18 cellular contexts compared by ENCODE assay signal in genomic region chr5:158968160-158968559, GRCh38.
A peak's percentile ranks its signal among the peaks of the same experiment; 100 is the strongest.
DNase-seq lines count a peak whose midpoint lies in the region; ATAC-seq, FAIRE-seq and TF ChIP-seq lines count a peak whose summit lies in the region.
"Had no signal": no experiment of that assay in that cellular context is flagged by ENCODE, and none has a peak within 500 bp of the region (broad histone marks: within the 10 kb centered on the region; RNA-seq: fewer than 3 reads in every experiment).

No MANE protein-coding gene starts in this region.

- H3K36me3 ChIP-seq in GM12878 (ENCODE audit: control insufficient read depth in 2 of 2, insufficient read depth in 2 of 2, low read length in 1 of 2) (peaks cover 0 to 2% of the 10 kb centered on the region in 2 experiments; a peak in 2 of 4 replicates), neural cell (ENCODE audit: insufficient read depth, low read length) (no peaks in the 10 kb centered on the region)
- H3K36me3 ChIP-seq: Peyer's patch had no signal

- RAD21 ChIA-PET in GM12878 (lab: Charles Lee; ENCODE audit: unreplicated experiment) = interaction anchor here (6.5 kb wide), 1 partner anchor 13 kb away, joined by 44 read pairs; no protein-coding TSS in a partner anchor

- intact Hi-C loops in GM12878 (cut with micrococcal nuclease; ENCODE audit: unreplicated experiment) = no loop called here

- H3K4me2 ChIP-seq in A549 (peak overlapping the region; percentile 47), GM12878 (ENCODE audit: control insufficient read depth, insufficient read depth) (no peak overlapping the region), neural cell (ENCODE audit: low read length) (peak overlapping the region; percentile 23)

- H3K27me3 ChIP-seq in GM12878 (replicated peaks in 1 of 2; ENCODE audit: control insufficient read depth in 2 of 2, insufficient read depth in 2 of 2, low read length in 1 of 2) = no peaks in the 10 kb centered on the region
- H3K27me3 ChIP-seq in neural cell (ENCODE audit: insufficient read depth, low read depth, low read length) = no peaks in the 10 kb centered on the region
- H3K27me3 ChIP-seq: Peyer's patch had no signal

- H4K20me1 ChIP-seq in GM12878 (ENCODE audit: control insufficient read depth, insufficient read depth) = no peaks in the 10 kb centered on the region
- peaks cover 4% of the 10 kb centered on the region for H4K20me1 ChIP-seq in neural cell (ENCODE audit: insufficient read depth)

- H3K9me3 ChIP-seq in A549 (no peaks in the 10 kb centered on the region), GM12878 (replicated peaks; ENCODE audit: control insufficient read depth, insufficient read depth, low read length) (no peaks in the 10 kb centered on the region; the same call in 2 of the 3 replicates), neural cell (ENCODE audit: low read length) (no peaks in the 10 kb centered on the region)
- H3K9me3 ChIP-seq: Peyer's patch had no signal

- SMC1A ChIA-PET in GM12878 (lab: Charles Lee; ENCODE audit: uncharacterized antibody, unreplicated experiment) = interaction anchor here (0.7 to 1.2 kb wide), 4 partner anchors 11 to 40 kb away, joined by 3 read pairs; no protein-coding TSS in a partner anchor

- H3K4me1 ChIP-seq in A549 = peaks cover 19% of the 10 kb centered on the region
- peaks cover 6% of the 10 kb centered on the region for H3K4me1 ChIP-seq in GM12878 (ENCODE audit: control insufficient read depth, insufficient read depth, low read length)
- H3K4me1 ChIP-seq: Peyer's patch had no signal

- peaks cover 1% of the 10 kb centered on the region for H3K27me3 Mint-ChIP-seq in endothelial cell (ENCODE audit: unreplicated experiment)

- H3K79me2 ChIP-seq in GM12878 (ENCODE audit: control insufficient read depth, insufficient read depth, low read length) (no peaks in the 10 kb centered on the region; the same call in none of the 2 replicates), neural cell (replicated peaks; ENCODE audit: insufficient read depth, low read length) (peaks cover 22% of the 10 kb centered on the region)

- CTCF ChIA-PET in A549 (lab: Yijun Ruan, JAX) = interaction anchor here (0.9 kb wide), 1 partner anchor 139 kb away, joined by 3 read pairs; no protein-coding TSS in a partner anchor
- CTCF ChIA-PET in HEK293T (lab: Yijun Ruan, JAX) = no interaction called here
- CTCF ChIA-PET in GM12878 (lab: Yijun Ruan, JAX) = interaction anchor here (1.0 kb wide), 1 partner anchor 42 kb away, joined by 3 read pairs; no protein-coding TSS in a partner anchor

- BruUV-seq in GM12878 (replicated peaks; lab: Mats Ljungman, UMichigan) = no TSS peak

- no peaks in the 10 kb centered on the region for H3K9me3 Mint-ChIP-seq in endothelial cell (ENCODE audit: unreplicated experiment)

- H3K27ac Mint-ChIP-seq in endothelial cell (ENCODE audit: unreplicated experiment) = no peak overlapping the region

- peaks cover 3% of the 10 kb centered on the region for H3K4me1 Mint-ChIP-seq in endothelial cell (ENCODE audit: unreplicated experiment)

- no peak for TF ChIP-seq CTCF in A549 (IDR thresholded peaks at IDR 0.05)
- TF ChIP-seq CTCF in GM12878 (IDR thresholded peaks at IDR 0.05 in 2 of 3, conservative IDR thresholded peaks at IDR 0.05 in 1 of 3; ENCODE audit: control insufficient read depth in 2 of 3, extremely low read depth in 1 of 3, insufficient read depth in 1 of 3, low read depth in 3 of 3, low read length in 3 of 3) = no peak
- TF ChIP-seq CTCF in neural cell (IDR thresholded peaks at IDR 0.05; ENCODE audit: poor library complexity, severe bottlenecking) = no peak
- no peak for TF ChIP-seq CTCF in endothelial cell (IDR thresholded peaks at IDR 0.05; ENCODE audit: unreplicated experiment)

- no peak for TF ChIP-seq RAD21 in A549 (conservative IDR thresholded peaks at IDR 0.05 in 1 of 2, IDR thresholded peaks at IDR 0.05 in 1 of 2)
- TF ChIP-seq RAD21 in GM12878 (IDR thresholded peaks at IDR 0.05; ENCODE audit: insufficient read depth, low read depth, low read length) = no peak
- TF ChIP-seq RAD21 in neural cell (conservative IDR thresholded peaks at IDR 0.05) = no peak

- ATAC-seq in A549 (no peak), GM12878 (peak; percentile 29), HG03159 (IDR thresholded peaks at IDR 0.05; ENCODE audit: unreplicated experiment) (no peak), HG02763 (IDR thresholded peaks at IDR 0.05; ENCODE audit: unreplicated experiment) (no peak)

- H3K4me3 ChIP-seq in A549 = no peak overlapping the region
- H3K4me3 ChIP-seq in GM12878 = no peak overlapping the region
- no peak overlapping the region for H3K4me3 ChIP-seq in neural cell (ENCODE audit: low read length)
- H3K4me3 ChIP-seq: Peyer's patch had no signal

- no peak for TF ChIP-seq EP300 in A549 (IDR thresholded peaks at IDR 0.05)
- TF ChIP-seq EP300 in GM12878 (IDR thresholded peaks at IDR 0.05; ENCODE audit: borderline replicate concordance in 1 of 2, control insufficient read depth in 1 of 2, low read depth in 2 of 2, low read length in 2 of 2) = no peak
- TF ChIP-seq EP300 in neural cell (conservative IDR thresholded peaks at IDR 0.05; ENCODE audit: poor library complexity, severe bottlenecking) = no peak

- POLR2A ChIA-PET in A549 (lab: Yijun Ruan, JAX) = no interaction called here
- POLR2A ChIA-PET in HEK293T (lab: Yijun Ruan, JAX) = no interaction called here
- POLR2A ChIA-PET in GM12878 (lab: Charles Lee) = no interaction called here

- H3K9ac ChIP-seq in GM12878 (ENCODE audit: control insufficient read depth, insufficient read depth, low read length) = no peak overlapping the region
- no peak overlapping the region for H3K9ac ChIP-seq in neural cell (ENCODE audit: low read length)

- no peaks in the 10 kb centered on the region for H3F3A ChIP-seq in neural cell (ENCODE audit: insufficient read depth, low read length, poor library complexity, severe bottlenecking)

- H3K27ac ChIP-seq in A549 (peak overlapping the region; percentile 31 to 47; a peak in 2 of 6 replicates), GM12878 (ENCODE audit: control insufficient read depth, insufficient read depth) (no peak overlapping the region; the same call in 1 of the 2 replicates), neural cell (ENCODE audit: low read length) (no peak overlapping the region)
- H3K27ac ChIP-seq: Peyer's patch had no signal

- no peak for TF ChIP-seq POLR2A in A549 (IDR thresholded peaks at IDR 0.05; ENCODE audit: low read length)
- TF ChIP-seq POLR2A in GM12878 (IDR thresholded peaks at IDR 0.05; ENCODE audit: low read depth, low read length) = no peak

- in situ Hi-C loops in GM12878 (cut with MboI) = no loop called here

- no peak for FAIRE-seq in A549 (lab: Jason Lieb, UNC)
- FAIRE-seq in GM12878 (lab: Jason Lieb, UNC) = no peak
- FAIRE-seq in frontal cortex (lab: Jason Lieb, UNC) = no peak
- FAIRE-seq: GM12892 had no signal

- no peak overlapping the region for H3K4me3 Mint-ChIP-seq in endothelial cell (ENCODE audit: unreplicated experiment)
- H3K4me3 Mint-ChIP-seq: CD4-positive, CD25-positive, alpha-beta regulatory T cell had no signal

- H2AFZ ChIP-seq in GM12878 (ENCODE audit: control insufficient read depth, low read depth, low read length) (no peak overlapping the region), neural cell (ENCODE audit: low read depth, low read length) (no peak overlapping the region)

- no peaks in the 10 kb centered on the region for H3K36me3 Mint-ChIP-seq in endothelial cell (ENCODE audit: low read depth, unreplicated experiment)
- H3K36me3 Mint-ChIP-seq: CD4-positive, CD25-positive, alpha-beta regulatory T cell had no signal

- DNase-seq in A549 (ENCODE audit: low read depth in 1 of 2, low spot score in 1 of 2) (no peak), HEK293T (ENCODE audit: extremely low spot score) (no peak), GM12878 (ENCODE audit: low read depth, low spot score) (no peak), endothelial cell (ENCODE audit: low spot score) (no peak), frontal cortex (ENCODE audit: low spot score in 2 of 2) (no peak)
- DNase-seq: CD4-positive, CD25-positive, alpha-beta regulatory T cell; DMS53; GOT3; NCI-H1417; NCI-H1930; NCI-H2171 treated with DMSO at 0.1 percent for 48 hours; NCI-H774; Peyer's patch; SHP77 treated with DMSO at 0.1 percent for 48 hours had no signal

- WGBS in A549 (ENCODE audit: missing lambda C conversion rate) = 93% methylated on average over 4 of the region's 4 CpGs
- 81% methylated on average over 4 of the region's 4 CpGs for WGBS in GM12878 (ENCODE audit: insufficient coverage, insufficient replicate concordance, low lambda C conversion rate, missing lambda C conversion rate)

- no peaks in the 10 kb centered on the region for H3K9me2 ChIP-seq in neural cell (ENCODE audit: insufficient read depth, low read length)

TF ChIP-seq in A549, 52 proteins besides CTCF, POLR2A, EP300 and RAD21:
- TF ChIP-seq JUN (IDR thresholded peaks at IDR 0.05) (no peak), ZFP36 (IDR thresholded peaks at IDR 0.05; ENCODE audit: borderline replicate concordance, partially characterized antibody) (no peak), NFE2L2 (conservative IDR thresholded peaks at IDR 0.05; ENCODE audit: low read length) (no peak)

TF ChIP-seq in HEK293T, 16 proteins besides CTCF, POLR2A, EP300 and RAD21 (continues in another document):
- no peak for TF ChIP-seq BHLHE40 (IDR thresholded peaks at IDR 0.05; ENCODE audit: borderline replicate concordance)

TF ChIP-seq in GM12878, 131 proteins besides CTCF, POLR2A, EP300 and RAD21 (continues in another document):
- no peak for TF ChIP-seq SUZ12 (IDR thresholded peaks at IDR 0.05; ENCODE audit: unreplicated experiment)
- TF ChIP-seq SPI1 (IDR thresholded peaks at IDR 0.05; ENCODE audit: borderline replicate concordance, insufficient read depth, low read depth, low read length) = no peak

TF ChIP-seq in neural cell, 6 proteins besides CTCF, POLR2A, EP300 and RAD21 (continues in another document):
- TF ChIP-seq MXI1 (conservative IDR thresholded peaks at IDR 0.05; ENCODE audit: poor library complexity, severe bottlenecking) = no peak

Comparison
In these comparisons a context has a peak if more than half of its experiments do, and no peak if none do; other contexts are left out.
1. H3K27ac ChIP-seq: peak in A549 (2 of 2); none in GM12878 (single experiment) and neural cell (single experiment).